ENCODE assay signal across 8 cellular contexts in genomic region chr13:49791753-49792549, GRCh38. TPM values are rescaled to one million over a fixed set of nuclear protein-coding genes. Genes with fewer than 3 reads are reported as not detected.
A peak's percentile ranks its signal among the peaks of the same experiment; 100 is the strongest.
DNase-seq lines count a peak whose midpoint lies in the region; ATAC-seq lines count a peak whose summit lies in the region.

No MANE protein-coding gene starts in this region.

- intact Hi-C loops in left colon (cut with DNase I, micrococcal nuclease) = no loop called here

- peak overlapping the region; percentile 81 for H3K4me3 Mint-ChIP-seq in central memory CD8-positive, alpha-beta T cell

- peaks cover 49% of the 10 kb centered on the region for H3K79me2 ChIP-seq in Karpas-422 (ENCODE audit: low read length)

- H4K20me1 ChIP-seq in Karpas-422 (ENCODE audit: insufficient read depth, low read depth, low read length) = peaks cover 15% of the 10 kb centered on the region; the same call in 1 of the 2 replicates

- in situ Hi-C loops in G401 (cut with HindIII; ENCODE audit: low sequenced_read_pairs) = no loop called here

- no peaks in the 10 kb centered on the region for H3K9me2 ChIP-seq in Karpas-422 (replicated peaks; ENCODE audit: insufficient read depth, low read length)

- peak overlapping the region; percentile 84 for H3K27ac ChIP-seq in Karpas-422 (ENCODE audit: low read length)

- no peaks in the 10 kb centered on the region for H3K27me3 ChIP-seq in Karpas-422 (ENCODE audit: low read length)

- H3K9me3 Mint-ChIP-seq in central memory CD8-positive, alpha-beta T cell = no peaks in the 10 kb centered on the region

- peaks cover 29% of the 10 kb centered on the region for H3K4me1 ChIP-seq in Karpas-422 (ENCODE audit: low read length)

- peak overlapping the region; percentile 74 for H3K4me2 ChIP-seq in Karpas-422 (ENCODE audit: low read depth, low read length, poor library complexity, severe bottlenecking)

- H3K4me1 Mint-ChIP-seq in central memory CD8-positive, alpha-beta T cell = peaks cover 35% of the 10 kb centered on the region

- H3K9me3 ChIP-seq in Karpas-422 (ENCODE audit: low read length) = no peaks in the 10 kb centered on the region

- ATAC-seq in GM21619 (IDR thresholded peaks at IDR 0.05; ENCODE audit: unreplicated experiment) (peak; percentile 17), left colon (peak; percentile 34)
- peak; percentile 6 to 14 for ATAC-seq in activated CD4-positive, CD25-positive, alpha-beta regulatory T cell treated with anti-CD3 and anti-CD28 coated beads, Interleukin-2, amount 50 U/mL, for 24 hours
- peak; percentile 3 for ATAC-seq in central memory CD8-positive, alpha-beta T cell (replicated peaks; ENCODE audit: extremely low read depth, poor library complexity, severe bottlenecking)

- peak; percentile 47 for DNase-seq in G401 (ENCODE audit: low spot score)
- DNase-seq in Karpas-422 = peak; percentile 78
- DNase-seq in central memory CD8-positive, alpha-beta T cell (ENCODE audit: low spot score in 2 of 2) = peak; percentile 23 to 27
- peak; percentile 54 to 69 for DNase-seq in left colon
- peak; percentile 55 to 58 for DNase-seq in stimulated activated CD4-positive, alpha-beta T cell treated with anti-CD3 and anti-CD28 coated beads, Interleukin-2, amount 100 ng/mL, for 24 hours
- no peak for DNase-seq in NCI-H2029 (lab: John Stamatoyannopoulos, UW)

- no peaks in the 10 kb centered on the region for H3K27me3 Mint-ChIP-seq in central memory CD8-positive, alpha-beta T cell

- H3K27ac Mint-ChIP-seq in central memory CD8-positive, alpha-beta T cell (ENCODE audit: low read depth) = peak overlapping the region; percentile 85

- H3K4me3 ChIP-seq in Karpas-422 (ENCODE audit: low read length) = peak overlapping the region; percentile 78

- H3K36me3 ChIP-seq in Karpas-422 (ENCODE audit: insufficient read depth, low read length) = peaks cover 8% of the 10 kb centered on the region; the same call in 1 of the 2 replicates

- no peak overlapping the region for H2AFZ ChIP-seq in Karpas-422 (ENCODE audit: low read length)

- peak overlapping the region; percentile 82 for H3K9ac ChIP-seq in Karpas-422 (ENCODE audit: low read length)

- peaks cover 18% of the 10 kb centered on the region for H3K36me3 Mint-ChIP-seq in central memory CD8-positive, alpha-beta T cell (ENCODE audit: insufficient read depth)

RNA-seq across cellular contexts. Expression of gene KPNA3, which starts 0.5 kb away (rescaled TPM):
- 15.0 and 26.4 TPM in 2 replicates for total RNA-seq in G401 (2014; rRNA removed; shearing (Covaris generic))
- 17.9 and 44.3 TPM in 2 replicates for total RNA-seq in Karpas-422 (2014; rRNA removed; shearing (Covaris generic); ENCODE audit: low replicate concordance)
- 10 to 100 TPM; 26.0 to 29.5 TPM for total RNA-seq in left colon
